ENCODE assay signal across 1 cellular context in the genomic region with DNA sequence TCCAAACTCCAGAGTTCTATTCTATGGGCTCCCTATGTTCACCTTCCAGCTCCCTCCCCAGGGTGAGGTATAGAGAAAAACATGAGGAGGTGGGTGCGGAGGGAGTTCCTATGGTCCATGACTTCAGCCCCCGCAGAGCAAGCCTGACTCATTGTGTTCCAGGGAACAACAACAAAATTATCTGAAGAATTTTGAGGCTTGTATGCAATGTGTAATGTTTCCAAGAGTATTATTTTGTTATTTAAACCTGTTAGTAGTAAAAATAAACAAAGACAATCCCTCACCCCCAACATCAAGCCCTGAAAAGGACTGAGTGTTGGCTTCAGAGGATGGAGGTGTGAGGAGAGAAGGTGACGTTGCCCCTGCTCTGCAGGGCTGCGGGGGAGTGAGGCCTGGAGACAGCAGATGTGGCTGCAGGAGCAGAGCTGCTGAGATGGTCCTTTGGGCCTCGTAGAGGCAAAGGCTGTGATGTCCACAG.
TF ChIP-seq lines count a peak whose summit lies in the region.

No MANE protein-coding gene starts in this region.

TF ChIP-seq in GM23338, 12 proteins besides CTCF, POLR2A, EP300 and RAD21:
- TF ChIP-seq, protein P1, sequence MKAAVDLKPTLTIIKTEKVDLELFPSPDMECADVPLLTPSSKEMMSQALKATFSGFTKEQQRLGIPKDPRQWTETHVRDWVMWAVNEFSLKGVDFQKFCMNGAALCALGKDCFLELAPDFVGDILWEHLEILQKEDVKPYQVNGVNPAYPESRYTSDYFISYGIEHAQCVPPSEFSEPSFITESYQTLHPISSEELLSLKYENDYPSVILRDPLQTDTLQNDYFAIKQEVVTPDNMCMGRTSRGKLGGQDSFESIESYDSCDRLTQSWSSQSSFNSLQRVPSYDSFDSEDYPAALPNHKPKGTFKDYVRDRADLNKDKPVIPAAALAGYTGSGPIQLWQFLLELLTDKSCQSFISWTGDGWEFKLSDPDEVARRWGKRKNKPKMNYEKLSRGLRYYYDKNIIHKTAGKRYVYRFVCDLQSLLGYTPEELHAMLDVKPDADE (IDR thresholded peaks at IDR 0.05) = no peak
- TF ChIP-seq POLR2AphosphoS5 (IDR thresholded peaks at IDR 0.05; ENCODE audit: low read depth) (no peak), NANOG (IDR thresholded peaks at IDR 0.05; ENCODE audit: borderline replicate concordance) (no peak), EZH2phosphoT487 (IDR thresholded peaks at IDR 0.05; ENCODE audit: unreplicated experiment) (no peak), JUNB (IDR thresholded peaks at IDR 0.05; ENCODE audit: unreplicated experiment) (no peak), CREB1 (CRISPR knock-in tag; IDR thresholded peaks at IDR 0.05; ENCODE audit: low read depth) (no peak)
- TF ChIP-seq, protein P2, sequence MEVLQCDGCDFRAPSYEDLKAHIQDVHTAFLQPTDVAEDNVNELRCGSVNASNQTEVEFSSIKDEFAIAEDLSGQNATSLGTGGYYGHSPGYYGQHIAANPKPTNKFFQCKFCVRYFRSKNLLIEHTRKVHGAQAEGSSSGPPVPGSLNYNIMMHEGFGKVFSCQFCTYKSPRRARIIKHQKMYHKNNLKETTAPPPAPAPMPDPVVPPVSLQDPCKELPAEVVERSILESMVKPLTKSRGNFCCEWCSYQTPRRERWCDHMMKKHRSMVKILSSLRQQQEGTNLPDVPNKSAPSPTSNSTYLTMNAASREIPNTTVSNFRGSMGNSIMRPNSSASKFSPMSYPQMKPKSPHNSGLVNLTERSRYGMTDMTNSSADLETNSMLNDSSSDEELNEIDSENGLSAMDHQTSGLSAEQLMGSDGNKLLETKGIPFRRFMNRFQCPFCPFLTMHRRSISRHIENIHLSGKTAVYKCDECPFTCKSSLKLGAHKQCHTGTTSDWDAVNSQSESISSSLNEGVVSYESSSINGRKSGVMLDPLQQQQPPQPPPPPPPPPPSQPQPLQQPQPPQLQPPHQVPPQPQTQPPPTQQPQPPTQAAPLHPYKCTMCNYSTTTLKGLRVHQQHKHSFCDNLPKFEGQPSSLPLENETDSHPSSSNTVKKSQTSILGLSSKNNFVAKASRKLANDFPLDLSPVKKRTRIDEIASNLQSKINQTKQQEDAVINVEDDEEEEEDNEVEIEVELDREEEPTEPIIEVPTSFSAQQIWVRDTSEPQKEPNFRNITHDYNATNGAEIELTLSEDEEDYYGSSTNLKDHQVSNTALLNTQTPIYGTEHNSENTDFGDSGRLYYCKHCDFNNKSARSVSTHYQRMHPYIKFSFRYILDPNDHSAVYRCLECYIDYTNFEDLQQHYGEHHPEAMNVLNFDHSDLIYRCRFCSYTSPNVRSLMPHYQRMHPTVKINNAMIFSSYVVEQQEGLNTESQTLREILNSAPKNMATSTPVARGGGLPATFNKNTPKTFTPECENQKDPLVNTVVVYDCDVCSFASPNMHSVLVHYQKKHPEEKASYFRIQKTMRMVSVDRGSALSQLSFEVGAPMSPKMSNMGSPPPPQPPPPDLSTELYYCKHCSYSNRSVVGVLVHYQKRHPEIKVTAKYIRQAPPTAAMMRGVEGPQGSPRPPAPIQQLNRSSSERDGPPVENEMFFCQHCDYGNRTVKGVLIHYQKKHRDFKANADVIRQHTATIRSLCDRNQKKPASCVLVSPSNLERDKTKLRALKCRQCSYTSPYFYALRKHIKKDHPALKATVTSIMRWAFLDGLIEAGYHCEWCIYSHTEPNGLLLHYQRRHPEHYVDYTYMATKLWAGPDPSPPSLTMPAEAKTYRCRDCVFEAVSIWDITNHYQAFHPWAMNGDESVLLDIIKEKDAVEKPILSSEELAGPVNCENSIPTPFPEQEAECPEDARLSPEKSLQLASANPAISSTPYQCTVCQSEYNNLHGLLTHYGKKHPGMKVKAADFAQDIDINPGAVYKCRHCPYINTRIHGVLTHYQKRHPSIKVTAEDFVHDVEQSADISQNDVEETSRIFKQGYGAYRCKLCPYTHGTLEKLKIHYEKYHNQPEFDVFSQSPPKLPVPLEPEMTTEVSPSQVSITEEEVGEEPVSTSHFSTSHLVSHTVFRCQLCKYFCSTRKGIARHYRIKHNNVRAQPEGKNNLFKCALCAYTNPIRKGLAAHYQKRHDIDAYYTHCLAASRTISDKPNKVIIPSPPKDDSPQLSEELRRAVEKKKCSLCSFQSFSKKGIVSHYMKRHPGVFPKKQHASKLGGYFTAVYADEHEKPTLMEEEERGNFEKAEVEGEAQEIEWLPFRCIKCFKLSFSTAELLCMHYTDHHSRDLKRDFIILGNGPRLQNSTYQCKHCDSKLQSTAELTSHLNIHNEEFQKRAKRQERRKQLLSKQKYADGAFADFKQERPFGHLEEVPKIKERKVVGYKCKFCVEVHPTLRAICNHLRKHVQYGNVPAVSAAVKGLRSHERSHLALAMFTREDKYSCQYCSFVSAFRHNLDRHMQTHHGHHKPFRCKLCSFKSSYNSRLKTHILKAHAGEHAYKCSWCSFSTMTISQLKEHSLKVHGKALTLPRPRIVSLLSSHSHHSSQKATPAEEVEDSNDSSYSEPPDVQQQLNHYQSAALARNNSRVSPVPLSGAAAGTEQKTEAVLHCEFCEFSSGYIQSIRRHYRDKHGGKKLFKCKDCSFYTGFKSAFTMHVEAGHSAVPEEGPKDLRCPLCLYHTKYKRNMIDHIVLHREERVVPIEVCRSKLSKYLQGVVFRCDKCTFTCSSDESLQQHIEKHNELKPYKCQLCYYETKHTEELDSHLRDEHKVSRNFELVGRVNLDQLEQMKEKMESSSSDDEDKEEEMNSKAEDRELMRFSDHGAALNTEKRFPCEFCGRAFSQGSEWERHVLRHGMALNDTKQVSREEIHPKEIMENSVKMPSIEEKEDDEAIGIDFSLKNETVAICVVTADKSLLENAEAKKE (CRISPR knock-in tag; IDR thresholded peaks at IDR 0.05) = no peak
